Comparison of ENCODE assay signal across 9 cellular contexts in the genomic region with DNA sequence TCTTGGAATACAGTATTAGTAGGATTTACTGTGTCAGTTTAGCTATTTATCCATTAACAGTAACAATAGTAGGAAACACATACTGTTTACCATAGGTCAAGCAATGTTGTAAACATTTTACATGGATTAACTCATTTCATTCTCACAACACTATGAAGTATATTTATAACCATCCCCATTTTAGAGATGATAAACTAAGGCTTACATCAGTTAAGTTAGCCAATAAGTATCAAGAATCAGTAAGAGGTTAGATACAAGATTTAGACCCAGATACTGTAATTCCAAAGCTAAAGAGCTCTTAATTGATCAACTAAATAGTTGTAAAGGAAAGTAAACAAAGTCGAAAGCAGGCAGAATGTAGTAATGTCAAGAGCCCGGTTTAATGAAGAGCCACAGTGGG. TPM values are rescaled to one million over a fixed set of nuclear protein-coding genes. Genes with fewer than 3 reads are reported as not detected.
DNase-seq lines count a peak whose midpoint lies in the region; ATAC-seq and TF ChIP-seq lines count a peak whose summit lies in the region.
"Had no signal": no experiment of that assay in that cellular context is flagged by ENCODE, and none has a peak within 500 bp of the region (broad histone marks: within the 10 kb centered on the region; RNA-seq: fewer than 3 reads in every experiment).

No MANE protein-coding gene starts in this region.

- TF ChIP-seq CTCF in LNCaP clone FGC (IDR thresholded peaks at IDR 0.05; ENCODE audit: control insufficient read depth, extremely low read depth, insufficient read depth) = no peak
- TF ChIP-seq CTCF in nephron progenitor cell (IDR thresholded peaks at IDR 0.05) = no peak

- no peak overlapping the region for H3K27ac ChIP-seq in CD4-positive, CD25-positive, alpha-beta regulatory T cell (ENCODE audit: insufficient read depth, low read length, poor library complexity, severe bottlenecking)
- H3K27ac ChIP-seq in duodenal mucosa (ENCODE audit: low read depth, low read length) = no peak overlapping the region

- peaks cover 13% of the 10 kb centered on the region for H3K4me1 ChIP-seq in CD4-positive, CD25-positive, alpha-beta regulatory T cell (ENCODE audit: control insufficient read depth, insufficient read depth, low read length, poor library complexity, severe bottlenecking)
- peaks cover 9 to 12% of the 10 kb centered on the region in 2 donors for H3K4me1 ChIP-seq in duodenal mucosa (ENCODE audit: control insufficient read depth in 1 of 2, insufficient read depth in 2 of 2, low read length in 2 of 2)

- peak overlapping the region; percentile 95 for H3K4me3 ChIP-seq in CD4-positive, CD25-positive, alpha-beta regulatory T cell (ENCODE audit: low read depth, low read length)
- H3K4me3 ChIP-seq in LNCaP clone FGC (ENCODE audit: low read depth, low read length) (peak overlapping the region; percentile 74), duodenal mucosa (ENCODE audit: low read depth in 1 of 2, low read length in 2 of 2) (peak overlapping the region; percentile 92 to 93)

- H3K36me3 Mint-ChIP-seq in CD4-positive, CD25-positive, alpha-beta regulatory T cell = peaks cover 3% of the 10 kb centered on the region
- H3K36me3 Mint-ChIP-seq in nephron progenitor cell (ENCODE audit: low read depth) = peaks cover 9% of the 10 kb centered on the region

- peaks cover 18 to 53% (median 36%) of the 10 kb centered on the region in 4 donors for H3K4me1 Mint-ChIP-seq in CD4-positive, CD25-positive, alpha-beta regulatory T cell
- peaks cover 24% of the 10 kb centered on the region for H3K4me1 Mint-ChIP-seq in nephron progenitor cell

- H3K27ac Mint-ChIP-seq in CD4-positive, CD25-positive, alpha-beta regulatory T cell = peak overlapping the region; percentile 34 to 92 (median 42)
- no peak overlapping the region for H3K27ac Mint-ChIP-seq in nephron progenitor cell

- H3K27me3 Mint-ChIP-seq in CD4-positive, CD25-positive, alpha-beta regulatory T cell = peaks cover 2% of the 10 kb centered on the region
- H3K27me3 Mint-ChIP-seq in nephron progenitor cell (ENCODE audit: low read depth, poor library complexity) = no peaks in the 10 kb centered on the region

- H3K9me3 ChIP-seq in CD4-positive, CD25-positive, alpha-beta regulatory T cell (ENCODE audit: control insufficient read depth in 2 of 2, low read length in 2 of 2) = no peaks in the 10 kb centered on the region
- H3K9me3 ChIP-seq in duodenal mucosa (ENCODE audit: control insufficient read depth in 1 of 2, low read length in 2 of 2) = no peaks in the 10 kb centered on the region

- no peak for DNase-seq in CD4-positive, CD25-positive, alpha-beta regulatory T cell
- DNase-seq in LNCaP clone FGC (ENCODE audit: low read depth) = no peak
- no peak for DNase-seq in nephron progenitor cell
- no peak for DNase-seq in foreskin melanocyte
- DNase-seq in NCI-H187 (lab: John Stamatoyannopoulos, UW) = no peak
- DNase-seq: activated CD4-positive, alpha-beta T cell treated with anti-CD3 and anti-CD28 coated beads for 4 hours had no signal

- peaks cover under 1% of the 10 kb centered on the region for H3K27me3 ChIP-seq in CD4-positive, CD25-positive, alpha-beta regulatory T cell (ENCODE audit: control insufficient read depth, insufficient read depth, low read length)
- no peaks in the 10 kb centered on the region for H3K27me3 ChIP-seq in duodenal mucosa (ENCODE audit: control insufficient read depth in 1 of 2, insufficient read depth in 2 of 2, low read length in 2 of 2)

- H3K4me3 Mint-ChIP-seq in CD4-positive, CD25-positive, alpha-beta regulatory T cell = peak overlapping the region; percentile 83 to 93 (median 88)
- peak overlapping the region; percentile 99 for H3K4me3 Mint-ChIP-seq in nephron progenitor cell

- no peak for ATAC-seq in CD4-positive, CD25-positive, alpha-beta regulatory T cell (ENCODE audit: low read depth in 2 of 2)
- ATAC-seq in GM19035 (IDR thresholded peaks at IDR 0.05; ENCODE audit: unreplicated experiment) (no peak), HG03520 (IDR thresholded peaks at IDR 0.05; ENCODE audit: unreplicated experiment) (no peak)

- H3K9ac ChIP-seq in duodenal mucosa (ENCODE audit: low read depth in 1 of 2, low read length in 2 of 2) = peak overlapping the region in 1 of 2 donors; percentile 32

- H3K9me3 Mint-ChIP-seq in CD4-positive, CD25-positive, alpha-beta regulatory T cell = no peaks in the 10 kb centered on the region
- H3K9me3 Mint-ChIP-seq in nephron progenitor cell = no peaks in the 10 kb centered on the region

- H3K36me3 ChIP-seq in CD4-positive, CD25-positive, alpha-beta regulatory T cell (ENCODE audit: control insufficient read depth, insufficient read depth, low read length) = peaks cover 11% of the 10 kb centered on the region
- peaks cover 0 to 3% of the 10 kb centered on the region in 2 donors for H3K36me3 ChIP-seq in duodenal mucosa (ENCODE audit: control insufficient read depth in 1 of 2, insufficient read depth in 2 of 2, low read length in 2 of 2)

RNA-seq across cellular contexts. Expression of a gene that starts 1.1 kb away (rescaled TPM):
- 13.0 TPM for total RNA-seq in CD4-positive, CD25-positive, alpha-beta regulatory T cell
- polyA plus RNA-seq in CD4-positive, CD25-positive, alpha-beta regulatory T cell = 10 to 100 TPM; 11.6 to 15.6 (median 14.8) TPM

RNA-seq across cellular contexts. Expression of a gene that starts 36.2 kb away (rescaled TPM):
- total RNA-seq in CD4-positive, CD25-positive, alpha-beta regulatory T cell = not detected
- polyA plus RNA-seq in CD4-positive, CD25-positive, alpha-beta regulatory T cell = under 1 TPM in 1 of 4 donors, not detected in 3; 0.06 TPM

RNA-seq across cellular contexts. Expression of a gene that starts 56.3 kb away (rescaled TPM):
- 22.1 TPM for total RNA-seq in CD4-positive, CD25-positive, alpha-beta regulatory T cell
- 10 to 100 TPM; 55.1 to 79.1 (median 66.9) TPM for polyA plus RNA-seq in CD4-positive, CD25-positive, alpha-beta regulatory T cell
